18 cellular contexts compared by ENCODE assay signal in genomic region chr2:156797832-156798231, GRCh38.
"Had no signal": no experiment of that assay in that cellular context is flagged by ENCODE, and none has a peak within 500 bp of the region (broad histone marks: within the 10 kb centered on the region; RNA-seq: fewer than 3 reads in every experiment).

No MANE protein-coding gene starts in this region.

- H3K27ac ChIP-seq: cardiac muscle cell, gastroesophageal sphincter, prostate gland, skin epidermis had no signal

- FAIRE-seq: islet of Langerhans had no signal

- ATAC-seq: activated CD8-positive, alpha-beta T cell treated with anti-CD3 and anti-CD28 coated beads for 36 hours; gastroesophageal sphincter; right cardiac atrium; stimulated activated naive B cell treated with anti-CD40 and anti-IgM and Interleukin-4, amounts not matched to agents 10 μg/mL and 1 μg/mL and 100 μg/mL, for 72 hours had no signal

- H3K9me3 ChIP-seq: gastroesophageal sphincter, prostate gland had no signal

- H3K27me3 ChIP-seq: gastroesophageal sphincter had no signal

- H3K4me1 ChIP-seq: prostate gland had no signal

- H3K36me3 ChIP-seq: cardiac muscle cell, gastroesophageal sphincter, prostate gland had no signal

- DNase-seq: activated B cell treated with CpG ODN at 0.5 μM for 24 hours; activated CD4-positive, alpha-beta T cell treated with anti-CD3 and anti-CD28 coated beads for 48 hours; activated CD8-positive, alpha-beta memory T cell treated with anti-CD3 and anti-CD28 coated beads, Interleukin-2, amount 50 U/mL, for 4 hours; activated CD8-positive, alpha-beta T cell treated with anti-CD3 and anti-CD28 coated beads for 36 hours; activated effector memory CD4-positive, alpha-beta T cell treated with anti-CD3 and anti-CD28 coated beads, Interleukin-2, amount 50 U/mL, for 16 hours; activated T-cell treated with anti-CD3 and anti-CD28 coated beads, Interleukin-2, amount 50 U/mL, for 48 hours; endodermal cell; midbrain; right cardiac atrium; stimulated activated CD4-positive, alpha-beta T cell treated with anti-CD3 and anti-CD28 coated beads, Interleukin-15, amount 100 ng/mL, for 24 hours; stimulated activated CD4-positive, alpha-beta T cell treated with anti-CD3 and anti-CD28 coated beads, Interleukin-4, amount 100 ng/mL, for 1 hour; stimulated activated naive B cell treated with anti-CD40 and anti-IgM and Interleukin-4, amounts not matched to agents 10 μg/mL and 1 μg/mL and 100 μg/mL, for 72 hours; trophoblast cell had no signal

- H3K4me3 ChIP-seq: cardiac muscle cell, gastroesophageal sphincter, prostate gland, skin epidermis had no signal
